Comparison of ENCODE assay signal across 17 cellular contexts in the genomic region with DNA sequence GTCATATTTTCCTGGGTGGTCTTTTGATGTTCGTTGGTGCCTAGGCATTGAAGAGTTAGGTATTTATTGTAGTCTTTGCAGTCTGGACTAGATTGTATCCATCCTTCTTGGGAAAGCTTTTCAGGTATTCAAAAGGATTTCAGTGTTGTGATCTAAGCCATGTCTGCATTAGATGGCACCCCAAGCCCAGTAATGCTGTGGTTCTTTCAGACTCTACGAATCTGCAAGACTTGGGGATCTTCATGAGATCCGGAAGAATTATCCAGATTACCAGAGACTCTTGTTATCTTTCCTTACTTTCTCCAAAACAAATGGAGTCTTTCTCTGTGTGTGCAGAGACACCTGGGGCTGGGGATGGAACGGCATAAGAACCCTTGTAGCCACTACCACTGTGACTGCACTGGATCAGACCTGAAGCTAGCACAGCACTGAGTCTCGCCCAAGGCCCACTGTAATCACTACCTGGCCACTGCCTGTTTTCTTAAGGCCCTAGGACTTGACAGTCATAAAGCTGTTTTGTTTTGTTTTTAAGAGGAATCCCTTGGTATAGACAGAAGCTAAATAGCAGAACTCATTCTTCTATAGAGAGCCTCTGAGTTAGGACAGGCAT.
DNase-seq lines count a peak whose midpoint lies in the region; ATAC-seq, FAIRE-seq and TF ChIP-seq lines count a peak whose summit lies in the region.
"Had no signal": no experiment of that assay in that cellular context is flagged by ENCODE, and none has a peak within 500 bp of the region (broad histone marks: within the 10 kb centered on the region; RNA-seq: fewer than 3 reads in every experiment).

No MANE protein-coding gene starts in this region.

- peak; percentile 35; the same call in 1 of the 3 replicates for ATAC-seq in HepG2
- ATAC-seq in right lobe of liver = no peak
- ATAC-seq in Panc1 = peak; percentile 58; the same call in 1 of the 2 replicates
- ATAC-seq: GM23338 had no signal

- no peak for FAIRE-seq in HepG2 (lab: Jason Lieb, UNC)
- FAIRE-seq: GM12891, HTR-8/SVneo had no signal

- no peak overlapping the region for H3K4me3 Mint-ChIP-seq in endodermal cell
- H3K4me3 Mint-ChIP-seq in activated T-helper 2 cell treated with anti-CD3 and anti-CD28 coated beads, Interferon-gamma antibody, Interleukin-2, Interleukin-4, amounts not matched to agents 10 μg/mL and 5 μg/mL and 100 μg/mL, durations not matched to agents 14 hours and 24 hours and 36 hours (ENCODE audit: low read depth) = no peak overlapping the region
- H3K4me3 Mint-ChIP-seq: B cell; CD4-positive, alpha-beta T cell; GM23338 had no signal

- no peak overlapping the region for H2AFZ ChIP-seq in HepG2 (ENCODE audit: low read length)
- H2AFZ ChIP-seq: GM23338 had no signal

- CTCF ChIA-PET in HepG2 (lab: Yijun Ruan, JAX; ENCODE audit: low intra/inter-chr PET ratio, low total read pairs) = no interaction called here
- CTCF ChIA-PET in Panc1 (lab: Charles Lee) = no interaction called here

- no peak overlapping the region for H3K27ac Mint-ChIP-seq in endodermal cell
- no peak overlapping the region for H3K27ac Mint-ChIP-seq in activated T-helper 2 cell treated with anti-CD3 and anti-CD28 coated beads, Interferon-gamma antibody, Interleukin-2, Interleukin-4, amounts not matched to agents 10 μg/mL and 5 μg/mL and 100 μg/mL, durations not matched to agents 14 hours and 24 hours and 36 hours
- H3K27ac Mint-ChIP-seq: B cell; CD4-positive, alpha-beta T cell; GM23338 had no signal

- no peaks in the 10 kb centered on the region for H3K79me2 ChIP-seq in HepG2 (ENCODE audit: insufficient read depth, low read length)

- no peaks in the 10 kb centered on the region for H3K9me3 ChIP-seq in HepG2 (ENCODE audit: low read length)
- H3K9me3 ChIP-seq in right lobe of liver = no peaks in the 10 kb centered on the region
- H3K9me3 ChIP-seq in Panc1 (ENCODE audit: control insufficient read depth, insufficient read depth, low read depth, low read length) = no peaks in the 10 kb centered on the region
- H3K9me3 ChIP-seq in endodermal cell (ENCODE audit: control insufficient read depth, low read length) = no peaks in the 10 kb centered on the region
- H3K9me3 ChIP-seq: HAP-1 had no signal

- TF ChIP-seq EP300 in HepG2 (IDR thresholded peaks at IDR 0.05; ENCODE audit: low read depth in 2 of 2, low read length in 2 of 2) = no peak
- no peak for TF ChIP-seq EP300 in HepG2 (CRISPR knock-in tag; IDR thresholded peaks at IDR 0.05; ENCODE audit: borderline replicate concordance)

- H3K9ac ChIP-seq in HepG2 (ENCODE audit: insufficient read depth, low read depth, low read length) (no peak overlapping the region), endodermal cell (ENCODE audit: extremely low read depth, low read length, poor library complexity, severe bottlenecking) (no peak overlapping the region)

- H3K27ac ChIP-seq in HepG2 (ENCODE audit: extremely low read length, insufficient read depth, low read length) (no peak overlapping the region), right lobe of liver (no peak overlapping the region), Panc1 (ENCODE audit: low read length) (no peak overlapping the region), endodermal cell (ENCODE audit: low read depth, low read length) (no peak overlapping the region)

- H3K27me3 ChIP-seq in HepG2 (ENCODE audit: control insufficient read depth in 1 of 2, insufficient read depth in 2 of 2, low read length in 2 of 2) (no peaks in the 10 kb centered on the region), right lobe of liver (no peaks in the 10 kb centered on the region), Panc1 (ENCODE audit: control insufficient read depth, insufficient read depth, low read length) (no peaks in the 10 kb centered on the region), endodermal cell (ENCODE audit: control insufficient read depth, insufficient read depth, low read length, poor library complexity, severe bottlenecking) (no peaks in the 10 kb centered on the region)

- H4K20me1 ChIP-seq in HepG2 (ENCODE audit: insufficient read depth, low read length) = no peaks in the 10 kb centered on the region

- intact Hi-C loops in HepG2 (cut with micrococcal nuclease; ENCODE audit: unreplicated experiment) (no loop called here), right lobe of liver (cut with DNase I) (no loop called here), Panc1 (cut with micrococcal nuclease; ENCODE audit: unreplicated experiment) (no loop called here)
- intact Hi-C loops in activated T-helper 2 cell treated with anti-CD3 and anti-CD28 coated beads, Interferon-gamma antibody, Interleukin-2, Interleukin-4, amounts not matched to agents 10 μg/mL and 5 μg/mL and 100 μg/mL, durations not matched to agents 14 hours and 24 hours and 36 hours (cut with micrococcal nuclease) = no loop called here

- POLR2A ChIA-PET in HepG2 (lab: Yijun Ruan, JAX) = no interaction called here
- POLR2A ChIA-PET in Panc1 (lab: Charles Lee) = no interaction called here

- H3K36me3 Mint-ChIP-seq in endodermal cell (ENCODE audit: low read depth) = no peaks in the 10 kb centered on the region
- no peaks in the 10 kb centered on the region for H3K36me3 Mint-ChIP-seq in activated T-helper 2 cell treated with anti-CD3 and anti-CD28 coated beads, Interferon-gamma antibody, Interleukin-2, Interleukin-4, amounts not matched to agents 10 μg/mL and 5 μg/mL and 100 μg/mL, durations not matched to agents 14 hours and 24 hours and 36 hours (ENCODE audit: low read depth)

- in situ Hi-C loops in HepG2 (cut with HindIII; ENCODE audit: extremely low pct_ligation_motif_present, low pct_unique_long_range_greater_than_20kb) (no loop called here), Panc1 (cut with HindIII; ENCODE audit: low pct_unique_long_range_greater_than_20kb, low sequenced_read_pairs) (no loop called here)

- 40% methylated on average over 5 of the region's 5 CpGs for WGBS in HepG2 (ENCODE audit: low lambda C conversion rate)
- WGBS in right lobe of liver (ENCODE audit: insufficient coverage, low coverage, low lambda C conversion rate, missing lambda C conversion rate) = 51% methylated on average over 4 of the region's 5 CpGs
- 87 to 95% methylated on average over 4 to 5 of the region's 5 CpGs for WGBS in endodermal cell (ENCODE audit: insufficient coverage in 1 of 2, insufficient read length in 1 of 2), 2 experiments

- TF ChIP-seq RAD21 in HepG2 (CRISPR knock-in tag; IDR thresholded peaks at IDR 0.05) = no peak

- DNase-seq in HepG2 (ENCODE audit: low spot score) (no peak), right lobe of liver (no peak), Panc1 (ENCODE audit: low read depth, low spot score) (no peak), endodermal cell (peak; percentile 35), cerebellum (ENCODE audit: low spot score) (no peak), LoVo (ENCODE audit: low spot score) (no peak)
- no peak for DNase-seq in stimulated activated CD4-positive, alpha-beta T cell treated with anti-CD3 and anti-CD28 coated beads, Interleukin-2, amount 100 ng/mL, for 24 hours
- no peak for DNase-seq in activated T-helper 2 cell treated with anti-CD3 and anti-CD28 coated beads, Interferon-gamma antibody, Interleukin-2, Interleukin-4, amounts not matched to agents 10 μg/mL and 5 μg/mL and 100 μg/mL, durations not matched to agents 14 hours and 24 hours and 36 hours (ENCODE audit: low spot score)
- DNase-seq: C1 segment of cervical spinal cord; Calu3; CD4-positive, alpha-beta T cell; DMS79 had no signal

- no peak for TF ChIP-seq POLR2A in HepG2 (IDR thresholded peaks at IDR 0.05; ENCODE audit: insufficient read depth in 1 of 2, low read depth in 2 of 2, low read length in 2 of 2)
- no peak for TF ChIP-seq POLR2A in right lobe of liver (IDR thresholded peaks at IDR 0.05)

- H3K36me3 ChIP-seq in HepG2 (replicated peaks in 1 of 2; ENCODE audit: control insufficient read depth in 1 of 2, insufficient read depth in 2 of 2, low read length in 2 of 2) (no peaks in the 10 kb centered on the region), right lobe of liver (no peaks in the 10 kb centered on the region), Panc1 (ENCODE audit: control insufficient read depth, insufficient read depth, low read length) (no peaks in the 10 kb centered on the region), endodermal cell (ENCODE audit: control insufficient read depth, insufficient read depth, low read length) (no peaks in the 10 kb centered on the region)
- H3K36me3 ChIP-seq: HAP-1 had no signal

- H3K4me2 ChIP-seq in HepG2 (ENCODE audit: low read depth, low read length) = no peak overlapping the region
- H3K4me2 ChIP-seq: GM23338 had no signal

- no TSS peak for BruUV-seq in HepG2 (replicated peaks; lab: Mats Ljungman, UMichigan)
- no TSS peak for BruUV-seq in Panc1 (replicated peaks; lab: Mats Ljungman, UMichigan)

- H3K4me1 ChIP-seq in HepG2 (ENCODE audit: insufficient read depth, low read length) (no peaks in the 10 kb centered on the region), right lobe of liver (no peaks in the 10 kb centered on the region), Panc1 (ENCODE audit: control insufficient read depth, insufficient read depth, low read length) (no peaks in the 10 kb centered on the region), endodermal cell (ENCODE audit: control insufficient read depth, insufficient read depth, low read length) (no peaks in the 10 kb centered on the region)
- H3K4me1 ChIP-seq: HAP-1 had no signal

- H3K4me3 ChIP-seq in HepG2 (replicated peaks in 1 of 3; ENCODE audit: insufficient read depth in 1 of 3, low read depth in 2 of 3, low read length in 3 of 3) (no peak overlapping the region), right lobe of liver (no peak overlapping the region), Panc1 (ENCODE audit: low read depth in 2 of 2, low read length in 2 of 2) (no peak overlapping the region), endodermal cell (ENCODE audit: low read length) (no peak overlapping the region)
- H3K4me3 ChIP-seq: GM23338, HAP-1 had no signal

- H3K27me3 Mint-ChIP-seq in endodermal cell (ENCODE audit: insufficient read depth) = peaks cover 18% of the 10 kb centered on the region
- H3K27me3 Mint-ChIP-seq in activated T-helper 2 cell treated with anti-CD3 and anti-CD28 coated beads, Interferon-gamma antibody, Interleukin-2, Interleukin-4, amounts not matched to agents 10 μg/mL and 5 μg/mL and 100 μg/mL, durations not matched to agents 14 hours and 24 hours and 36 hours (ENCODE audit: low read depth) = peaks cover under 1% of the 10 kb centered on the region

- no peaks in the 10 kb centered on the region for H3K9me3 Mint-ChIP-seq in endodermal cell
- no peaks in the 10 kb centered on the region for H3K9me3 Mint-ChIP-seq in activated T-helper 2 cell treated with anti-CD3 and anti-CD28 coated beads, Interferon-gamma antibody, Interleukin-2, Interleukin-4, amounts not matched to agents 10 μg/mL and 5 μg/mL and 100 μg/mL, durations not matched to agents 14 hours and 24 hours and 36 hours
- H3K9me3 Mint-ChIP-seq: CD4-positive, alpha-beta T cell; GM23338 had no signal

- H3K4me1 Mint-ChIP-seq in endodermal cell = peaks cover 3% of the 10 kb centered on the region
- no peaks in the 10 kb centered on the region for H3K4me1 Mint-ChIP-seq in activated T-helper 2 cell treated with anti-CD3 and anti-CD28 coated beads, Interferon-gamma antibody, Interleukin-2, Interleukin-4, amounts not matched to agents 10 μg/mL and 5 μg/mL and 100 μg/mL, durations not matched to agents 14 hours and 24 hours and 36 hours (ENCODE audit: low read depth)
- H3K4me1 Mint-ChIP-seq: B cell, GM23338 had no signal

- peak; percentile 21 for TF ChIP-seq CTCF in HepG2 (CRISPR knock-in tag; IDR thresholded peaks at IDR 0.05)
- no peak for TF ChIP-seq CTCF in right lobe of liver (IDR thresholded peaks at IDR 0.05)
- no peak for TF ChIP-seq CTCF in Panc1 (IDR thresholded peaks at IDR 0.05)
- TF ChIP-seq CTCF in endodermal cell (conservative IDR thresholded peaks at IDR 0.05) = peak; percentile 14

Comparison
In these comparisons a context has a peak if more than half of its experiments do, and no peak if none do; other contexts are left out.
1. ATAC-seq: peak in HepG2 (single experiment) and Panc1 (single experiment); none in right lobe of liver (0 of 4).
2. CTCF ChIP-seq: peak in HepG2 (single experiment) and endodermal cell (single experiment); none in right lobe of liver (0 of 4) and Panc1 (single experiment).